8 cellular contexts compared by ENCODE assay signal in the genomic region with DNA sequence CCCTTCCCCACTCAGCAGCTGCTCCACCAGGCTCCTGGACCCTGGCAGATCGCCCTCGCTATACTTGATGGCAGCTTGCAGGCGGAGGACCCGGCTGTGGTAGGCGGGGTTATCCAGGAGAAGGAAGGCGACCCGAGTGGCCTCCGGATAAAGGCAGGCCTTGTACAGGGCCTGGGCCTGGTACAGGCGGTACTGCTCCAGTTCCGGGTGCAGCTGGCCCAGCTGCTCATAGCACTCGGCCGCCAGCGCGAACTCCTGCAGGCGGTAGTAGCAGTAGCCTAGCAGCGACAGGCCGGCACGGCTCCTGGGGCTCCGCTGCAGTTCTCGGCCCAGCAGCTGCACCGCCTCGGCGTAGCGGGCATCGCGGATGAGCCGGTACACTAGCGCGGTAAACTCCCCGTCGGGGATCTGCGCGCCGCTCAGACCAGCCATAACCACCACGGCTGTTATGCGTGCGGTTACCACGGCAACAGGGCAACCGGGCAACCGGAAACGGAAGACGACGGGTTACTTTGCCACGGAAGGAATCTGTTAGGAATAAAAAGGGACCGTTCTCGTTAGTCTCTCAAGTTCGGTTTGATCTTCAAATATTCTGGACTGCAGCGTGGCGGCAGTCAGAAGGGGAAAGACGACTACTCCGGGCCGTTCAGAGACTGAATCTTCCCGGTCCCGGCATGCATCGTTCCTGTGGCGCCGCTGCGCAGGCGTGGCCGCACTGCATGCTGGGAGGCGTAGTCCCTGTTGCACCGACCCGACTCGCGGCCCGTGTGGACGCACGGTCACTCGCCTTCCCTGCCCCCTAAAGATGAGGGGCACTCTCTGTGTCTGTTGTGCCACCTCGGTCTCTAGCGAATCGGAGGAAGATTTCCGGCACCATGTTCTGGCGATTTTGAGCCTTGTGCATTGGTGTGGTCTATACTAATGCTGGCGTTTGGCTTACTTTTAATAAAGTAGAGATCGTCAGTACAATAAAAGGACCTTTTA.
DNase-seq lines count a peak whose midpoint lies in the region; ATAC-seq, FAIRE-seq and TF ChIP-seq lines count a peak whose summit lies in the region.

No MANE protein-coding gene starts in this region.

- H3K27ac ChIP-seq in neural cell (ENCODE audit: low read length) = peak overlapping the region; percentile 98

- H3K4me2 ChIP-seq in neural cell (ENCODE audit: low read length) = peak overlapping the region; percentile 95

- H3K9me2 ChIP-seq in neural cell (ENCODE audit: insufficient read depth, low read length) = no peaks in the 10 kb centered on the region

- H3F3A ChIP-seq in neural cell (ENCODE audit: insufficient read depth, low read length, poor library complexity, severe bottlenecking) = no peaks in the 10 kb centered on the region

- no peaks in the 10 kb centered on the region for H3K27me3 ChIP-seq in neural cell (ENCODE audit: insufficient read depth, low read depth, low read length)

- peak overlapping the region; percentile 87 to 89 for H3K4me3 ChIP-seq in foreskin fibroblast (ENCODE audit: low read depth in 1 of 2, low read length in 2 of 2)
- H3K4me3 ChIP-seq in neural cell (ENCODE audit: low read length) = peak overlapping the region; percentile 88

- peak overlapping the region; percentile 93 for H3K9ac ChIP-seq in neural cell (ENCODE audit: low read length)

- peak; percentile 30 for TF ChIP-seq RAD21 in neural cell (conservative IDR thresholded peaks at IDR 0.05)

- DNase-seq in ELF-1 (ENCODE audit: low read depth, low spot score) (peak; percentile 91), H54 (ENCODE audit: insufficient read length, low spot score) (peak; percentile 67), LoVo (ENCODE audit: low spot score) (peak; percentile 82), SHP77 (lab: John Stamatoyannopoulos, UW) (peak; percentile 72 to 73), activated gamma-delta T cell treated with Interleukin-2 at 50 U/mL for 16 hours (peak; percentile 87), foreskin fibroblast (peak; percentile 78 to 92)
- peak; percentile 83 to 90 for DNase-seq in stimulated activated naive CD8-positive, alpha-beta T cell treated with anti-CD3 and anti-CD28 coated beads, Interleukin-15, amount 100 ng/mL, for 72 hours

- FAIRE-seq in H54 (lab: Jason Lieb, UNC) = peak; percentile 82

- peaks cover 0 to 8% of the 10 kb centered on the region in 2 donors for H3K9me3 Mint-ChIP-seq in stimulated activated naive CD8-positive, alpha-beta T cell treated with anti-CD3 and anti-CD28 coated beads, Interleukin-15, amount 100 ng/mL, for 72 hours

- no peaks in the 10 kb centered on the region for H4K20me1 ChIP-seq in neural cell (ENCODE audit: insufficient read depth)

- peak overlapping the region; percentile 99 to 100 for H3K27ac Mint-ChIP-seq in stimulated activated naive CD8-positive, alpha-beta T cell treated with anti-CD3 and anti-CD28 coated beads, Interleukin-15, amount 100 ng/mL, for 72 hours

- peak; percentile 61 for TF ChIP-seq POLR2A in H54 (IDR thresholded peaks at IDR 0.05; ENCODE audit: low read depth, low read length)

- H3K36me3 ChIP-seq in neural cell (ENCODE audit: insufficient read depth, low read length) = no peaks in the 10 kb centered on the region

- peak overlapping the region; percentile 96 for H2AFZ ChIP-seq in neural cell (ENCODE audit: low read depth, low read length)

- H3K4me3 Mint-ChIP-seq in stimulated activated naive CD8-positive, alpha-beta T cell treated with anti-CD3 and anti-CD28 coated beads, Interleukin-15, amount 100 ng/mL, for 72 hours = peak overlapping the region; percentile 96 to 97

- H3K4me1 Mint-ChIP-seq in stimulated activated naive CD8-positive, alpha-beta T cell treated with anti-CD3 and anti-CD28 coated beads, Interleukin-15, amount 100 ng/mL, for 72 hours = peaks cover 12% of the 10 kb centered on the region

- no peaks in the 10 kb centered on the region for H3K27me3 Mint-ChIP-seq in stimulated activated naive CD8-positive, alpha-beta T cell treated with anti-CD3 and anti-CD28 coated beads, Interleukin-15, amount 100 ng/mL, for 72 hours

- ATAC-seq in stimulated activated naive CD8-positive, alpha-beta T cell treated with anti-CD3 and anti-CD28 coated beads, Interleukin-15, amount 100 ng/mL, for 72 hours = peak; percentile 97

- TF ChIP-seq CTCF in foreskin fibroblast (IDR thresholded peaks at IDR 0.05; ENCODE audit: low read depth, low read length) = no peak
- no peak for TF ChIP-seq CTCF in neural cell (IDR thresholded peaks at IDR 0.05; ENCODE audit: poor library complexity, severe bottlenecking)

- TF ChIP-seq EP300 in neural cell (conservative IDR thresholded peaks at IDR 0.05; ENCODE audit: poor library complexity, severe bottlenecking) = peak; percentile 74

- H3K79me2 ChIP-seq in neural cell (replicated peaks; ENCODE audit: insufficient read depth, low read length) = no peaks in the 10 kb centered on the region

- H3K9me3 ChIP-seq in neural cell (ENCODE audit: low read length) = no peaks in the 10 kb centered on the region

TF ChIP-seq in neural cell, 6 proteins besides CTCF, POLR2A, EP300 and RAD21:
- TF ChIP-seq POLR2AphosphoS5 (IDR thresholded peaks at IDR 0.05) (peak; percentile 58), EZH2 (IDR thresholded peaks at IDR 0.05; ENCODE audit: borderline replicate concordance, insufficient read depth, low read length, poor library complexity, severe bottlenecking) (no peak), MXI1 (conservative IDR thresholded peaks at IDR 0.05; ENCODE audit: poor library complexity, severe bottlenecking) (peak; percentile 89), SMC3 (conservative IDR thresholded peaks at IDR 0.05; ENCODE audit: poor library complexity) (peak; percentile 54), TAF1 (IDR thresholded peaks at IDR 0.05; ENCODE audit: low read depth) (peak; percentile 65)
- TF ChIP-seq, protein P1, sequence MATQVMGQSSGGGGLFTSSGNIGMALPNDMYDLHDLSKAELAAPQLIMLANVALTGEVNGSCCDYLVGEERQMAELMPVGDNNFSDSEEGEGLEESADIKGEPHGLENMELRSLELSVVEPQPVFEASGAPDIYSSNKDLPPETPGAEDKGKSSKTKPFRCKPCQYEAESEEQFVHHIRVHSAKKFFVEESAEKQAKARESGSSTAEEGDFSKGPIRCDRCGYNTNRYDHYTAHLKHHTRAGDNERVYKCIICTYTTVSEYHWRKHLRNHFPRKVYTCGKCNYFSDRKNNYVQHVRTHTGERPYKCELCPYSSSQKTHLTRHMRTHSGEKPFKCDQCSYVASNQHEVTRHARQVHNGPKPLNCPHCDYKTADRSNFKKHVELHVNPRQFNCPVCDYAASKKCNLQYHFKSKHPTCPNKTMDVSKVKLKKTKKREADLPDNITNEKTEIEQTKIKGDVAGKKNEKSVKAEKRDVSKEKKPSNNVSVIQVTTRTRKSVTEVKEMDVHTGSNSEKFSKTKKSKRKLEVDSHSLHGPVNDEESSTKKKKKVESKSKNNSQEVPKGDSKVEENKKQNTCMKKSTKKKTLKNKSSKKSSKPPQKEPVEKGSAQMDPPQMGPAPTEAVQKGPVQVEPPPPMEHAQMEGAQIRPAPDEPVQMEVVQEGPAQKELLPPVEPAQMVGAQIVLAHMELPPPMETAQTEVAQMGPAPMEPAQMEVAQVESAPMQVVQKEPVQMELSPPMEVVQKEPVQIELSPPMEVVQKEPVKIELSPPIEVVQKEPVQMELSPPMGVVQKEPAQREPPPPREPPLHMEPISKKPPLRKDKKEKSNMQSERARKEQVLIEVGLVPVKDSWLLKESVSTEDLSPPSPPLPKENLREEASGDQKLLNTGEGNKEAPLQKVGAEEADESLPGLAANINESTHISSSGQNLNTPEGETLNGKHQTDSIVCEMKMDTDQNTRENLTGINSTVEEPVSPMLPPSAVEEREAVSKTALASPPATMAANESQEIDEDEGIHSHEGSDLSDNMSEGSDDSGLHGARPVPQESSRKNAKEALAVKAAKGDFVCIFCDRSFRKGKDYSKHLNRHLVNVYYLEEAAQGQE (IDR thresholded peaks at IDR 0.05; ENCODE audit: borderline replicate concordance) = no peak

Comparison
In these comparisons a context has a peak if more than half of its experiments do, and no peak if none do; other contexts are left out.
1. Peak in every context shown above with its lines: DNase-seq, ATAC-seq, H3K4me3 ChIP-seq and H3K27ac ChIP-seq.